In the genomic region with DNA sequence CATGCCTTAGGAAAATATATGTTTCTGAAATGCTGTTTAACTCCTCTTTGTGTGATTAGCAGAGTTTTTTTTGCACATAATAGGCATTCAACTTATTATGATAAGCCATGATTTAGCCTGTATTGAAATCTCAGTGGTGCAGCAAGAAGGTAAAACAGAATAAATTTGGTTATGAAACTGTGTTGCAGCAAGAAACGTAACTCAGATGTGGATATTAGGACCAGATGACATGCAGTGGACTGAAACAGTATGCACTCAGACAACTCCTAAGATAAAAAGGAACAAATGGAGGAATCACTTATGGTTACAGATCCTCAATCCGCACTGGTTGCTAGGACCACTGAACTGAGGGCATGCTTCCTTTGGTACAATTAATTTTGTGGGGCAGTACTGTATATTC, we compare ENCODE assay signal across 22 cellular contexts.
"Had no signal": no experiment of that assay in that cellular context is flagged by ENCODE, and none has a peak within 500 bp of the region (broad histone marks: within the 10 kb centered on the region; RNA-seq: fewer than 3 reads in every experiment).

No MANE protein-coding gene starts in this region.

- H3K36me3 Mint-ChIP-seq: immature natural killer cell; naive thymus-derived CD8-positive, alpha-beta T cell; stimulated activated naive B cell treated with anti-CD40 and anti-IgM and Interleukin-4, amounts not matched to agents 10 μg/mL and 1 μg/mL and 100 μg/mL, for 72 hours had no signal

- H3K27me3 ChIP-seq: ovary, right lobe of liver, transverse colon, vagina had no signal

- H3K36me3 ChIP-seq: lower lobe of right lung, ovary, right lobe of liver, transverse colon, vagina had no signal

- ATAC-seq: esophagus mucosa; left ventricle myocardium superior; lower lobe of right lung; naive thymus-derived CD8-positive, alpha-beta T cell; right lobe of liver; stimulated activated naive B cell treated with anti-CD40 and anti-IgM and Interleukin-4, amounts not matched to agents 10 μg/mL and 1 μg/mL and 100 μg/mL, for 72 hours had no signal

- H3K9me3 ChIP-seq: lower lobe of right lung, ovary, right lobe of liver, transverse colon, vagina had no signal

- H3K27ac Mint-ChIP-seq: endodermal cell; immature natural killer cell; naive thymus-derived CD8-positive, alpha-beta T cell; progenitor cell of endocrine pancreas; stimulated activated naive B cell treated with anti-CD40 and anti-IgM and Interleukin-4, amounts not matched to agents 10 μg/mL and 1 μg/mL and 100 μg/mL, for 72 hours; stimulated activated naive CD8-positive, alpha-beta T cell treated with anti-CD3 and anti-CD28 coated beads, Interleukin-15, Interleukin-2, amounts not matched to agents 100 ng/mL and 50 ng/mL, for 24 hours had no signal

- H3K9me3 Mint-ChIP-seq: endodermal cell; stimulated activated naive CD8-positive, alpha-beta T cell treated with anti-CD3 and anti-CD28 coated beads, Interleukin-15, Interleukin-2, amounts not matched to agents 100 ng/mL and 50 ng/mL, for 24 hours had no signal

- H3K4me3 Mint-ChIP-seq: endodermal cell; immature natural killer cell; naive thymus-derived CD8-positive, alpha-beta T cell; stimulated activated naive B cell treated with anti-CD40 and anti-IgM and Interleukin-4, amounts not matched to agents 10 μg/mL and 1 μg/mL and 100 μg/mL, for 72 hours; stimulated activated naive CD8-positive, alpha-beta T cell treated with anti-CD3 and anti-CD28 coated beads, Interleukin-15, Interleukin-2, amounts not matched to agents 100 ng/mL and 50 ng/mL, for 24 hours had no signal

- DNase-seq: effector CD8-positive, alpha-beta T cell; endodermal cell; hypothalamus; immature natural killer cell; islet precursor cell; kidney glomerular epithelial cell; left ventricle myocardium superior; lower lobe of right lung; naive thymus-derived CD8-positive, alpha-beta T cell; occipital lobe; ovary; right lobe of liver; small intestine; stimulated activated CD4-positive, alpha-beta T cell treated with anti-CD3 and anti-CD28 coated beads, Interleukin-15, amount 100 ng/mL, for 24 hours; stimulated activated CD4-positive, alpha-beta T cell treated with anti-CD3 and anti-CD28 coated beads, Interleukin-2, amount 100 ng/mL, for 48 hours; stimulated activated naive B cell treated with anti-CD40 and anti-IgM and Interleukin-4, amounts not matched to agents 10 μg/mL and 1 μg/mL and 100 μg/mL, for 72 hours; transverse colon had no signal

- H3K27me3 Mint-ChIP-seq: progenitor cell of endocrine pancreas; stimulated activated naive B cell treated with anti-CD40 and anti-IgM and Interleukin-4, amounts not matched to agents 10 μg/mL and 1 μg/mL and 100 μg/mL, for 72 hours; stimulated activated naive CD8-positive, alpha-beta T cell treated with anti-CD3 and anti-CD28 coated beads, Interleukin-15, Interleukin-2, amounts not matched to agents 100 ng/mL and 50 ng/mL, for 24 hours had no signal

- H3K4me3 ChIP-seq: lower lobe of right lung, ovary, right lobe of liver, transverse colon, vagina had no signal

- H3K27ac ChIP-seq: epithelial cell of prostate, lower lobe of right lung, ovary, right lobe of liver, transverse colon, vagina had no signal

- H3K4me1 ChIP-seq: lower lobe of right lung, right lobe of liver, transverse colon had no signal

- H3K4me1 Mint-ChIP-seq: immature natural killer cell; naive thymus-derived CD8-positive, alpha-beta T cell; stimulated activated naive B cell treated with anti-CD40 and anti-IgM and Interleukin-4, amounts not matched to agents 10 μg/mL and 1 μg/mL and 100 μg/mL, for 72 hours had no signal
